26 cellular contexts compared by ENCODE assay signal in the genomic region with DNA sequence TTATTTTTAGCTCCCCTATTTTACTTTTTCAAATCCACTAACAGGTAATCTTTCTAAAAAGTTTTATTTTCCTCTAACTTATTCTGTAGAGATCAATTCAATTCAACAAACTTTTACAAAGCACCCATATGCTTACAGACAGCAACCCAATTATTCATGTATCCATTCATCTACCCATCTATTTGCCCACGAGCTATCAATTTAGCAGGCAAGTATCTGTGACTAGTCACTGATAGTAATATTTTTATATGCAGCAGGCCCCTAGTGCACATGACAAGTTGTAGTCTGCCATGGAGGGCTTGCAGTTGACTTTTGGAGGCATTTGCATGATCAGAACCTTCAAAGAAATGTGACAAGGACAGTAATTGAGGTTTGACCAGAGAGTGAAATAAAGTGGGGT.
"Had no signal": no experiment of that assay in that cellular context is flagged by ENCODE, and none has a peak within 500 bp of the region (broad histone marks: within the 10 kb centered on the region; RNA-seq: fewer than 3 reads in every experiment).

No MANE protein-coding gene starts in this region.

- H3K9me3 ChIP-seq: stomach, suprapubic skin, testis, thoracic aorta, thyroid gland, tibial artery, tibial nerve, transverse colon, upper lobe of left lung, upper lobe of right lung, uterus, vagina had no signal

- ATAC-seq: stimulated activated effector memory CD8-positive, alpha-beta T cell treated with anti-CD3 and anti-CD28 coated beads, Interleukin-12 subunit alpha, Interleukin-12 subunit beta, amount 100 ng/mL, for 72 hours; stimulated activated memory B cell treated with anti-CD40 and anti-IgM and Interleukin-4, amounts not matched to agents 10 μg/mL and 1 μg/mL and 100 μg/mL, for 72 hours; stimulated activated naive B cell treated with anti-CD40 and anti-IgM and Interleukin-4, amounts not matched to agents 10 μg/mL and 1 μg/mL and 100 μg/mL, for 72 hours; stimulated activated naive CD8-positive, alpha-beta T cell treated with anti-CD3 and anti-CD28 coated beads, Interleukin-15, amount 100 ng/mL, for 72 hours; stimulated activated naive CD8-positive, alpha-beta T cell treated with anti-CD3 and anti-CD28 coated beads, Interleukin-15, Interleukin-2, amounts not matched to agents 100 U/mL and 50 U/mL, for 24 hours; upper lobe of right lung had no signal

- H3K4me3 ChIP-seq: stomach, suprapubic skin, testis, thoracic aorta, thyroid gland, tibial artery, tibial nerve, transverse colon, upper lobe of left lung, upper lobe of right lung, uterus, vagina had no signal

- H3K4me1 ChIP-seq: stomach, suprapubic skin, testis, thyroid gland, tibial artery, tibial nerve, transverse colon, upper lobe of left lung, upper lobe of right lung, uterus, vagina had no signal

- DNase-seq: stimulated activated CD4-positive, alpha-beta T cell treated with anti-CD3 and anti-CD28 coated beads, Interleukin-2, amount 100 ng/mL, for 48 hours; stimulated activated CD4-positive, alpha-beta T cell treated with anti-CD3 and anti-CD28 coated beads, Interleukin-4, amount 100 ng/mL, for 1 hour; stimulated activated CD4-positive, alpha-beta T cell treated with anti-CD3 and anti-CD28 coated beads, Interleukin-4, amount 100 ng/mL, for 24 hours; stimulated activated CD4-positive, alpha-beta T cell treated with anti-CD3 and anti-CD28 coated beads, Interleukin-4, amount 100 ng/mL, for 4 hours; stimulated activated CD8-positive, alpha-beta memory T cell treated with anti-CD3 and anti-CD28 coated beads, Interleukin-4, amount 100 ng/mL, for 48 hours; stimulated activated naive B cell treated with anti-CD40 and anti-IgM and Interleukin-4, amounts not matched to agents 10 μg/mL and 1 μg/mL and 100 μg/mL, for 72 hours; stimulated activated naive CD4-positive, alpha-beta T cell; stimulated activated naive CD4-positive, alpha-beta T cell treated with Interleukin-2 at 50 U/mL for 16 hours; stimulated activated naive CD8-positive, alpha-beta T cell treated with anti-CD3 and anti-CD28 coated beads, Interleukin-15, amount 100 ng/mL, for 72 hours; stimulated activated naive CD8-positive, alpha-beta T cell treated with anti-CD3 and anti-CD28 coated beads, Interleukin-15, Interleukin-2, amounts not matched to agents 100 U/mL and 50 U/mL, for 24 hours; stomach; substantia nigra; testis; thyroid gland; tibial artery; transverse colon; trophoblast cell; upper lobe of left lung; upper lobe of right lung; uterus had no signal

- H3K27ac ChIP-seq: stomach, suprapubic skin, testis, thoracic aorta, thyroid gland, tibial artery, tibial nerve, transverse colon, upper lobe of left lung, upper lobe of right lung, uterus, vagina had no signal

- H3K27me3 ChIP-seq: stomach, suprapubic skin, testis, thyroid gland, tibial artery, tibial nerve, transverse colon, upper lobe of left lung, upper lobe of right lung, uterus, vagina had no signal

- H3K36me3 ChIP-seq: stomach, suprapubic skin, thoracic aorta, thyroid gland, tibial artery, tibial nerve, transverse colon, upper lobe of left lung, upper lobe of right lung, uterus, vagina had no signal
